16 cellular contexts compared by ENCODE assay signal in genomic region chr16:48560692-48561091, GRCh38. TPM values are rescaled to one million over a fixed set of nuclear protein-coding genes. Genes with fewer than 3 reads are reported as not detected.
DNase-seq lines count a peak whose midpoint lies in the region; ATAC-seq and TF ChIP-seq lines count a peak whose summit lies in the region.
"Had no signal": no experiment of that assay in that cellular context is flagged by ENCODE, and none has a peak within 500 bp of the region (broad histone marks: within the 10 kb centered on the region; RNA-seq: fewer than 3 reads in every experiment).

No MANE protein-coding gene starts in this region.

- DNase-seq in CD4-positive, CD25-positive, alpha-beta regulatory T cell = no peak
- no peak for DNase-seq in CD4-positive, alpha-beta memory T cell
- DNase-seq in mesothelial cell of epicardium (ENCODE audit: low spot score in 2 of 2, unreplicated experiment in 2 of 2) (no peak), amygdala (lab: John Stamatoyannopoulos, UW) (no peak), COLO668 (lab: John Stamatoyannopoulos, UW; ENCODE audit: unreplicated experiment) (no peak), SHP77 (lab: John Stamatoyannopoulos, UW) (no peak)
- DNase-seq: CD8-positive, alpha-beta T cell; DMS79; NCI-H1048; NCI-H2081 treated with DMSO at 0.1 percent for 48 hours; NCI-H510A had no signal

- peaks cover 25% of the 10 kb centered on the region for H3K36me3 Mint-ChIP-seq in CD4-positive, CD25-positive, alpha-beta regulatory T cell
- H3K36me3 Mint-ChIP-seq in CD4-positive, alpha-beta memory T cell = peaks cover 18 to 37% of the 10 kb centered on the region in 2 donors
- H3K36me3 Mint-ChIP-seq in activated naive CD8-positive, alpha-beta T cell = peaks cover 11% of the 10 kb centered on the region
- peaks cover 16% of the 10 kb centered on the region for H3K36me3 Mint-ChIP-seq in mesothelial cell of epicardium

- H3K27ac Mint-ChIP-seq in CD4-positive, CD25-positive, alpha-beta regulatory T cell = peak overlapping the region in 2 of 3 donors; percentile 7 to 59
- peak overlapping the region in 4 of 7 donors; percentile 8 to 60 (median 36) for H3K27ac Mint-ChIP-seq in CD4-positive, alpha-beta memory T cell
- peak overlapping the region; percentile 65 for H3K27ac Mint-ChIP-seq in activated naive CD8-positive, alpha-beta T cell
- H3K27ac Mint-ChIP-seq in mesothelial cell of epicardium = peak overlapping the region; percentile 35
- H3K27ac Mint-ChIP-seq: CD8-positive, alpha-beta T cell had no signal

- peaks cover 20% of the 10 kb centered on the region for H3K36me3 ChIP-seq in CD4-positive, CD25-positive, alpha-beta regulatory T cell (ENCODE audit: control insufficient read depth, insufficient read depth, low read length)
- H3K36me3 ChIP-seq in CD4-positive, alpha-beta memory T cell (ENCODE audit: insufficient read depth, low read length) = peaks cover 8% of the 10 kb centered on the region

- H3K27ac ChIP-seq in CD4-positive, CD25-positive, alpha-beta regulatory T cell (ENCODE audit: insufficient read depth, low read length, poor library complexity, severe bottlenecking) = no peak overlapping the region
- no peak overlapping the region for H3K27ac ChIP-seq in CD4-positive, alpha-beta memory T cell (ENCODE audit: low read depth, low read length)

- no peaks in the 10 kb centered on the region for H3K27me3 Mint-ChIP-seq in CD4-positive, CD25-positive, alpha-beta regulatory T cell
- H3K27me3 Mint-ChIP-seq in CD4-positive, alpha-beta memory T cell = no peaks in the 10 kb centered on the region
- H3K27me3 Mint-ChIP-seq in activated naive CD8-positive, alpha-beta T cell = no peaks in the 10 kb centered on the region
- H3K27me3 Mint-ChIP-seq in mesothelial cell of epicardium (ENCODE audit: low read depth) = no peaks in the 10 kb centered on the region

- CTCF ChIA-PET in CD4-positive, alpha-beta memory T cell (lab: Charles Lee; ENCODE audit: partially characterized antibody) = interaction anchor here (0.7 to 9.8 kb wide), 6 partner anchors 10 to 70 kb away, joined by 3 to 82 read pairs (median 4); no protein-coding TSS in a partner anchor

- ATAC-seq in CD4-positive, CD25-positive, alpha-beta regulatory T cell (ENCODE audit: low read depth in 2 of 2) = no peak
- ATAC-seq in GM21423 (IDR thresholded peaks at IDR 0.05; ENCODE audit: unreplicated experiment) = no peak
- ATAC-seq: CD8-positive, alpha-beta T cell; K562; Panc1 had no signal

- H3K4me1 ChIP-seq in CD4-positive, CD25-positive, alpha-beta regulatory T cell (ENCODE audit: control insufficient read depth, insufficient read depth, low read length, poor library complexity, severe bottlenecking) = peaks cover 40% of the 10 kb centered on the region
- peaks cover 51% of the 10 kb centered on the region for H3K4me1 ChIP-seq in CD4-positive, alpha-beta memory T cell (ENCODE audit: insufficient read depth, low read length)
- H3K4me1 ChIP-seq: HAP-1 had no signal

- peak overlapping the region in 1 of 4 donors; percentile 78 for H3K4me3 Mint-ChIP-seq in CD4-positive, CD25-positive, alpha-beta regulatory T cell
- H3K4me3 Mint-ChIP-seq in CD4-positive, alpha-beta memory T cell = peak overlapping the region in 2 of 8 donors; percentile 14 to 38
- peak overlapping the region; percentile 6 for H3K4me3 Mint-ChIP-seq in activated naive CD8-positive, alpha-beta T cell
- H3K4me3 Mint-ChIP-seq in mesothelial cell of epicardium = no peak overlapping the region
- H3K4me3 Mint-ChIP-seq: CD8-positive, alpha-beta T cell had no signal

- H3K9me3 Mint-ChIP-seq in CD4-positive, CD25-positive, alpha-beta regulatory T cell = peaks cover 0 to 1% (median 0%) of the 10 kb centered on the region in 7 donors
- no peaks in the 10 kb centered on the region for H3K9me3 Mint-ChIP-seq in CD4-positive, alpha-beta memory T cell
- no peaks in the 10 kb centered on the region for H3K9me3 Mint-ChIP-seq in activated naive CD8-positive, alpha-beta T cell (ENCODE audit: low read depth)
- peaks cover 3% of the 10 kb centered on the region for H3K9me3 Mint-ChIP-seq in mesothelial cell of epicardium
- H3K9me3 Mint-ChIP-seq: CD8-positive, alpha-beta T cell had no signal

- H3K9me3 ChIP-seq in CD4-positive, CD25-positive, alpha-beta regulatory T cell (ENCODE audit: control insufficient read depth in 2 of 2, low read length in 2 of 2) = no peaks in the 10 kb centered on the region
- H3K9me3 ChIP-seq in CD4-positive, alpha-beta memory T cell (ENCODE audit: control insufficient read depth in 1 of 2, low read length in 2 of 2) = no peaks in the 10 kb centered on the region
- H3K9me3 ChIP-seq: HAP-1 had no signal

- POLR2A ChIA-PET in CD4-positive, alpha-beta memory T cell (lab: Charles Lee; ENCODE audit: partially characterized antibody) = interaction anchor here (1.1 to 2.9 kb wide), 2 partner anchors 50 to 62 kb away, joined by 5 to 11 read pairs; partner anchors contain the start of gene N4BP1

- intact Hi-C loops in CD4-positive, alpha-beta memory T cell (cut with micrococcal nuclease) = no loop called here

- no peaks in the 10 kb centered on the region for H3K27me3 ChIP-seq in CD4-positive, CD25-positive, alpha-beta regulatory T cell (ENCODE audit: control insufficient read depth, insufficient read depth, low read length)
- no peaks in the 10 kb centered on the region for H3K27me3 ChIP-seq in CD4-positive, alpha-beta memory T cell (ENCODE audit: insufficient read depth, low read length)

- H3K4me3 ChIP-seq in CD4-positive, CD25-positive, alpha-beta regulatory T cell (ENCODE audit: low read depth, low read length) = no peak overlapping the region
- H3K4me3 ChIP-seq in CD4-positive, alpha-beta memory T cell (ENCODE audit: low read length in 2 of 2) = no peak overlapping the region
- H3K4me3 ChIP-seq: HAP-1, K562 had no signal

- H3K4me1 Mint-ChIP-seq in CD4-positive, CD25-positive, alpha-beta regulatory T cell = peaks cover 55 to 86% (median 77%) of the 10 kb centered on the region in 4 donors
- peaks cover 48 to 91% (median 66%) of the 10 kb centered on the region in 4 donors for H3K4me1 Mint-ChIP-seq in CD4-positive, alpha-beta memory T cell
- peaks cover 90% of the 10 kb centered on the region for H3K4me1 Mint-ChIP-seq in activated naive CD8-positive, alpha-beta T cell (ENCODE audit: low read depth)
- H3K4me1 Mint-ChIP-seq in mesothelial cell of epicardium = peaks cover 6% of the 10 kb centered on the region

- TF ChIP-seq CTCF in mesothelial cell of epicardium (IDR thresholded peaks at IDR 0.05; ENCODE audit: unreplicated experiment) = no peak

RNA-seq across cellular contexts. Expression of gene N4BP1, which starts 49.3 kb away (rescaled TPM):
- 125 TPM for total RNA-seq in CD4-positive, CD25-positive, alpha-beta regulatory T cell
- polyA plus RNA-seq in CD4-positive, CD25-positive, alpha-beta regulatory T cell = 10 to 100 TPM; 28.8 to 44.8 (median 38.9) TPM
- total RNA-seq in CD4-positive, alpha-beta memory T cell = 10 to 100 TPM; 58.5 to 60.6 TPM
- 10 to 100 TPM; 19.4 to 55.3 TPM for polyA plus RNA-seq in CD4-positive, alpha-beta memory T cell
- 48.3 to 53.4 TPM (median 48.4 TPM) in 3 replicates for total RNA-seq in mesothelial cell of epicardium
